Comparison of ENCODE assay signal across 24 cellular contexts in genomic region chr11:62409831-62410230, GRCh38. TPM values are rescaled to one million over a fixed set of nuclear protein-coding genes. Genes with fewer than 3 reads are reported as not detected.
A peak's percentile ranks its signal among the peaks of the same experiment; 100 is the strongest.
DNase-seq lines count a peak whose midpoint lies in the region; TF ChIP-seq lines count a peak whose summit lies in the region.
"Had no signal": no experiment of that assay in that cellular context is flagged by ENCODE, and none has a peak within 500 bp of the region (broad histone marks: within the 10 kb centered on the region; RNA-seq: fewer than 3 reads in every experiment).

No MANE protein-coding gene starts in this region.

- no peaks in the 10 kb centered on the region for H4K20me1 ChIP-seq in PC-9 (ENCODE audit: insufficient read depth)

- BruUV-seq in PC-9 (replicated peaks; lab: Mats Ljungman, UMichigan), result no TSS peak

- H4K8ac ChIP-seq in neuronal stem cell (ENCODE audit: low read depth, low read length), result no peak overlapping the region

- POLR2A ChIA-PET in PC-9 (lab: Charles Lee; ENCODE audit: unreplicated experiment), result interaction anchor here (0.6 to 0.7 kb wide), 2 partner anchors 163 to 377 kb away, joined by 4 to 7 read pairs; no protein-coding TSS in a partner anchor

- peak overlapping the region; percentile 16 for H2BK12ac ChIP-seq in neuronal stem cell (ENCODE audit: low read length)

- H2AFZ ChIP-seq in neuronal stem cell (ENCODE audit: low read length) (no peak overlapping the region), PC-9 (no peak overlapping the region)
- H2AFZ ChIP-seq: GM23338 had no signal

- DNase-seq in G401 (ENCODE audit: low spot score) (peak; percentile 95), NCI-H1092 (lab: John Stamatoyannopoulos, UW) (peak; percentile 18), cerebellar cortex (ENCODE audit: low spot score) (peak; percentile 93), neuronal stem cell (ENCODE audit: low spot score) (no peak), PC-9 (no peak), GOT3 (lab: John Stamatoyannopoulos, UW) (no peak)
- DNase-seq in stimulated activated CD4-positive, alpha-beta T cell treated with anti-CD3 and anti-CD28 coated beads, Interleukin-2, amount 100 ng/mL, for 48 hours, result no peak
- DNase-seq: Calu3; HFFc6; KG1; MG63; NCI-H1417; NCI-H1694; NCI-H2029 treated with DMSO at 0.1 percent for 48 hours; NCI-H226; NCI-H510A; NCI-H748 treated with DMSO at 0.1 percent for 48 hours; NK-92 treated with Interleukin-12 subunit alpha and Interleukin-12 subunit beta, amount 100 ng/mL, for 24 hours; RPMI8226; SHP77 treated with DMSO at 0.1 percent for 48 hours; T-helper 1 cell had no signal

- H2BK5ac ChIP-seq in neuronal stem cell (ENCODE audit: low read length), result no peak overlapping the region

- in situ Hi-C loops in G401 (cut with HindIII; ENCODE audit: low sequenced_read_pairs), result no loop called here

- WGBS in neuronal stem cell (ENCODE audit: extremely low coverage in 2 of 2, insufficient read length in 2 of 2, insufficient replicate concordance in 1 of 2), 2 donors, result no CpG with 5 or more reads among the region's 8 CpGs

- H3K18ac ChIP-seq in neuronal stem cell (ENCODE audit: low read length), result peak overlapping the region; percentile 70

- no peak overlapping the region for H3K4ac ChIP-seq in neuronal stem cell (ENCODE audit: low read length)

- H3K23ac ChIP-seq in neuronal stem cell (ENCODE audit: low read depth, low read length, poor library complexity), result no peak overlapping the region

- no peak overlapping the region for H3K14ac ChIP-seq in neuronal stem cell (ENCODE audit: low read length)

- no peak overlapping the region for H2BK15ac ChIP-seq in neuronal stem cell (ENCODE audit: low read length)

- peaks cover 0 to 21% (median 0%) of the 10 kb centered on the region in 3 experiments for H3K27me3 ChIP-seq in neuronal stem cell (ENCODE audit: control insufficient read depth in 3 of 3, insufficient read depth in 3 of 3, low read depth in 1 of 3, low read length in 3 of 3)
- H3K27me3 ChIP-seq in PC-9 (ENCODE audit: insufficient read depth, low read depth), result no peaks in the 10 kb centered on the region
- H3K27me3 ChIP-seq: MG63 had no signal

- H3K79me2 ChIP-seq in PC-9 (ENCODE audit: low read depth), result no peaks in the 10 kb centered on the region

- H3K27ac ChIP-seq in neuronal stem cell (replicated peaks; ENCODE audit: low read length), result no peak overlapping the region
- H3K27ac ChIP-seq in PC-9, result no peak overlapping the region

- no peak for TF ChIP-seq CTCF in PC-9 (conservative IDR thresholded peaks at IDR 0.05)

- no peaks in the 10 kb centered on the region for H3F3A ChIP-seq in PC-9 (ENCODE audit: insufficient read depth, low read depth)

- no peak overlapping the region for H4K91ac ChIP-seq in neuronal stem cell (ENCODE audit: low read depth, low read length, poor library complexity)

- no peak overlapping the region for H2BK120ac ChIP-seq in neuronal stem cell (ENCODE audit: low read depth, low read length)

- intact Hi-C loops in PC-9 (cut with micrococcal nuclease; ENCODE audit: unreplicated experiment), result no loop called here

- no peaks in the 10 kb centered on the region for H3K79me1 ChIP-seq in neuronal stem cell (ENCODE audit: low read depth, low read length)

- no peaks in the 10 kb centered on the region for H3K36me3 ChIP-seq in neuronal stem cell (replicated peaks in 1 of 2; ENCODE audit: control insufficient read depth in 2 of 2, insufficient read depth in 2 of 2, low read length in 2 of 2)
- H3K36me3 ChIP-seq in PC-9 (ENCODE audit: low read depth), result no peaks in the 10 kb centered on the region
- H3K36me3 ChIP-seq: HAP-1, MG63 had no signal

- CTCF ChIA-PET in PC-9 (lab: Charles Lee), result no interaction called here

- H3K4me2 ChIP-seq in neuronal stem cell (ENCODE audit: insufficient read depth, low read length, poor library complexity, severe bottlenecking) (no peak overlapping the region), PC-9 (no peak overlapping the region)
- H3K4me2 ChIP-seq: GM23338 had no signal

- H3K9ac ChIP-seq in neuronal stem cell (ENCODE audit: low read depth, low read length, poor library complexity), result no peak overlapping the region

- H3K9me3 ChIP-seq in neuronal stem cell (replicated peaks in 1 of 2; ENCODE audit: control insufficient read depth in 2 of 2, insufficient read depth in 1 of 2, low read depth in 1 of 2, low read length in 2 of 2), result no peaks in the 10 kb centered on the region
- H3K9me3 ChIP-seq in PC-9 (ENCODE audit: insufficient read depth, low read depth), result no peaks in the 10 kb centered on the region
- H3K9me3 ChIP-seq: HAP-1, MG63 had no signal

- no peak overlapping the region for H2AK5ac ChIP-seq in neuronal stem cell (ENCODE audit: low read depth, low read length)

- H3K4me3 ChIP-seq in neuronal stem cell (ENCODE audit: low read length in 2 of 2) (peak overlapping the region in 1 of 2 donors; percentile 71), PC-9 (no peak overlapping the region)
- H3K4me3 ChIP-seq: GM23338, HAP-1, MG63 had no signal

- H3K4me1 ChIP-seq in neuronal stem cell (ENCODE audit: control insufficient read depth in 2 of 2, insufficient read depth in 1 of 2, low read depth in 1 of 2, low read length in 2 of 2) (peaks cover 2% of the 10 kb centered on the region in 2 donors), PC-9 (replicated peaks; ENCODE audit: insufficient read depth) (peaks cover 9% of the 10 kb centered on the region)
- H3K4me1 ChIP-seq: HAP-1 had no signal

- no peaks in the 10 kb centered on the region for H3K9me2 ChIP-seq in PC-9 (ENCODE audit: insufficient read depth)

RNA-seq across cellular contexts. Expression of gene SCGB1A1, which starts 9.0 kb away (rescaled TPM):
- not detected in 2 replicates for total RNA-seq in G401 (2014; rRNA removed; shearing (Covaris generic))
- polyA plus RNA-seq in neuronal stem cell (2013, experiment 1 of 2), result not detected
- polyA plus RNA-seq in neuronal stem cell (2013, experiment 2 of 2), result not detected
- not detected in 2 replicates for total RNA-seq in PC-9 (2021)
- total RNA-seq: A673, Calu3, GM23338, HFFc6 had no signal
- polyA plus RNA-seq: GM23338 had no signal

Comparison
In these comparisons a context has a peak if more than half of its experiments do, and no peak if none do; other contexts are left out.
1. DNase-seq: peak in G401 (single experiment), NCI-H1092 (single experiment) and cerebellar cortex (single experiment); none in neuronal stem cell (single experiment), stimulated activated CD4-positive, alpha-beta T cell treated with anti-CD3 and anti-CD28 coated beads, Interleukin-2, amount 100 ng/mL, for 48 hours (0 of 2), PC-9 (0 of 2) and GOT3 (single experiment).